14 cellular contexts compared by ENCODE assay signal in the genomic region with DNA sequence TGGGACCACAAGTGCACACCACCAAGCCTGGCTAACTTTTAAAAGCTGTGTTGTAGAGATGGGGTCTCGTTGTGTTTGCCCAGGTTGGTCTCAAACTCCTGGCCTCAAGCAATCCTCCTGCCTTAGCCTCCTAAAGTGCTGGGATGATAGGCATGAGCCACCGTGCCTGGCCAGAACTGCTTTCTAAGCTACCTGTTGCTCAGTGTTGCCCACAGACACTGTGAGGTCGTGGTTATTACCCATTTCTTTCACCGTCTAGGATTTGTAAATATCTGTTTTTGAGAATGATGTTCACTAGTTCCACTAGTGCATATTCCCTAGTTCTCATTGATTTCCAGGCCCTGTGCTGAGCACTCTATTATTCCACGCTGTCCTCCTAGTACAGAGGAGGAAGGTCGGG.
"Had no signal": no experiment of that assay in that cellular context is flagged by ENCODE, and none has a peak within 500 bp of the region (broad histone marks: within the 10 kb centered on the region; RNA-seq: fewer than 3 reads in every experiment).

No MANE protein-coding gene starts in this region.

- H3K4me1 ChIP-seq: pancreas, stomach, thyroid gland had no signal

- H3K9me3 ChIP-seq: esophagus muscularis mucosa, lower lobe of right lung, neutrophil, pancreas, stomach, thyroid gland had no signal

- FAIRE-seq: frontal cortex, keratinocyte, pancreas had no signal

- ATAC-seq: left ventricle myocardium superior, sciatic nerve had no signal

- H3K27me3 ChIP-seq: pancreas, thyroid gland had no signal

- H3K36me3 ChIP-seq: esophagus muscularis mucosa, lower lobe of right lung, neutrophil, pancreas, stomach, thyroid gland had no signal

- H3K27ac ChIP-seq: coronary artery, esophagus muscularis mucosa, lower lobe of right lung, neutrophil, pancreas, stomach, thyroid gland had no signal

- DNase-seq: left ventricle myocardium superior; natural killer cell; retina; stimulated activated naive CD4-positive, alpha-beta T cell treated with Interleukin-2 at 50 U/mL for 16 hours; thyroid gland had no signal

- H3K4me3 ChIP-seq: coronary artery, esophagus muscularis mucosa, lower lobe of right lung, pancreas, stomach, thyroid gland had no signal
